18 cellular contexts compared by ENCODE assay signal in the genomic region with DNA sequence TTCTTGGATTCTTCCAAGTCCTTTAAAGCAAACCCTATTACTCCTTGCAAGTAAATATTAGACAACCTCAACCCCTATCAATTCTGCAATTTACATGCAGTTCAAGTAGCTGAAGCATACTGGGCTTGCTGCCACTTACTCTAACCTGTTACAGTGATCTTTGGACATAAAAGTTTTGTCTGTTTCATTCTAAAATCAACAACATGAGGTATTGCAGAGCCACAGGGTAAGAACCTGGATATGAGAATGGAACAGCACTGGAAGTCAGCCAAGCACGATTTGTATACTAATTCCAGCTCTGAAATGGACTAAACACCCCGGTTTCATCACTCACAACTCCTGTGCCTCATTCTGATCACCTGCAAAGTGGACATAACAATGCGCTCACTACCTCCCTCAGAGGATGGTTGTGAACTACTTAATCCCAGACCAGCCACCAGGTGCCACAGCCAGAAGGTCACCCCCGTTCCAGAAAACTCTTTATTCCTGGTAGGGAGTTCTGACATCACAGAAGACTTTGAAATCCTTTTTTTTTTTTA.
A peak's percentile ranks its signal among the peaks of the same experiment; 100 is the strongest.
DNase-seq lines count a peak whose midpoint lies in the region; ATAC-seq and TF ChIP-seq lines count a peak whose summit lies in the region.
"Had no signal": no experiment of that assay in that cellular context is flagged by ENCODE, and none has a peak within 500 bp of the region (broad histone marks: within the 10 kb centered on the region; RNA-seq: fewer than 3 reads in every experiment).

No MANE protein-coding gene starts in this region.

- H3K9me3 ChIP-seq in Loucy (ENCODE audit: insufficient read depth, low read depth, low read length): no peaks in the 10 kb centered on the region
- H3K9me3 ChIP-seq in fibroblast of lung (ENCODE audit: control insufficient read depth, insufficient read depth, low read depth, low read length): no peaks in the 10 kb centered on the region
- H3K9me3 ChIP-seq in parathyroid adenoma (ENCODE audit: control insufficient read depth, low read length): no peaks in the 10 kb centered on the region
- H3K9me3 ChIP-seq: BE2C had no signal

- no peaks in the 10 kb centered on the region for H3F3A ChIP-seq in Loucy (ENCODE audit: low read depth)

- H3K4me1 ChIP-seq in Loucy (ENCODE audit: insufficient read depth, low read length, poor library complexity, severe bottlenecking): no peaks in the 10 kb centered on the region
- no peaks in the 10 kb centered on the region for H3K4me1 ChIP-seq in fibroblast of lung (ENCODE audit: control insufficient read depth, extremely low read depth, insufficient read depth, low read length)
- peaks cover 55% of the 10 kb centered on the region for H3K4me1 ChIP-seq in parathyroid adenoma

- no peak overlapping the region for H3K9ac ChIP-seq in Loucy (ENCODE audit: low read depth, low read length, poor library complexity, severe bottlenecking)
- H3K9ac ChIP-seq in fibroblast of lung (ENCODE audit: insufficient read depth, low read length): no peak overlapping the region
- H3K9ac ChIP-seq in parathyroid adenoma: no peak overlapping the region

- no peak for ATAC-seq in HG02798 (IDR thresholded peaks at IDR 0.05; ENCODE audit: poor library complexity, unreplicated experiment)
- ATAC-seq: GM12878 had no signal

- H2AFZ ChIP-seq in Loucy (ENCODE audit: low read length): 0 out of 2 replicates have a peak overlapping the region, but pooled peaks have one; percentile 22
- H2AFZ ChIP-seq in fibroblast of lung (ENCODE audit: low read length): no peak overlapping the region
- H2AFZ ChIP-seq in parathyroid adenoma: no peak overlapping the region

- H3K27me3 ChIP-seq in Loucy (ENCODE audit: insufficient read depth, low read length, poor library complexity, severe bottlenecking) (no peaks in the 10 kb centered on the region), fibroblast of lung (ENCODE audit: control insufficient read depth, insufficient read depth, low read length) (no peaks in the 10 kb centered on the region), parathyroid adenoma (ENCODE audit: control insufficient read depth, insufficient read depth, low read length) (no peaks in the 10 kb centered on the region)
- H3K27me3 ChIP-seq: BE2C had no signal

- H3K27ac ChIP-seq in fibroblast of lung (ENCODE audit: insufficient read depth, low read length) (no peak overlapping the region), parathyroid adenoma (peak overlapping the region; percentile 15)

- H3K79me2 ChIP-seq in Loucy (ENCODE audit: insufficient read depth, low read length): no peaks in the 10 kb centered on the region
- H3K79me2 ChIP-seq in fibroblast of lung (ENCODE audit: control insufficient read depth, insufficient read depth, low read length): no peaks in the 10 kb centered on the region
- no peaks in the 10 kb centered on the region for H3K79me2 ChIP-seq in parathyroid adenoma

- H3K36me3 ChIP-seq in Loucy (ENCODE audit: insufficient read depth, low read length) (no peaks in the 10 kb centered on the region), fibroblast of lung (ENCODE audit: control insufficient read depth, insufficient read depth, low read length) (no peaks in the 10 kb centered on the region), parathyroid adenoma (ENCODE audit: control insufficient read depth, insufficient read depth, low read length) (no peaks in the 10 kb centered on the region)
- H3K36me3 ChIP-seq: BE2C had no signal

- no peaks in the 10 kb centered on the region for H3K9me2 ChIP-seq in Loucy (replicated peaks; ENCODE audit: low read depth, low read length)

- H3K4me3 ChIP-seq in Loucy (ENCODE audit: low read length, poor library complexity, severe bottlenecking) (no peak overlapping the region), fibroblast of lung (replicated peaks in 1 of 4; ENCODE audit: control extremely low read depth in 1 of 4, insufficient read depth in 1 of 4, low read depth in 3 of 4, low read length in 4 of 4) (no peak overlapping the region), parathyroid adenoma (ENCODE audit: low read depth, low read length) (no peak overlapping the region)
- H3K4me3 ChIP-seq: GM12878 had no signal

- DNase-seq in NCI-H82 (lab: John Stamatoyannopoulos, UW): peak; percentile 10
- DNase-seq in NCI-H82 treated with DMSO at 0.1 percent for 48 hours (lab: John Stamatoyannopoulos, UW; ENCODE audit: unreplicated experiment): no peak
- peak; percentile 11 to 15 for DNase-seq in fibroblast of lung (ENCODE audit: low read depth in 2 of 2)
- DNase-seq in SIG-M5 treated with dmso at 0.1 percent for 504 hours (lab: John Stamatoyannopoulos, UW; ENCODE audit: unreplicated experiment): no peak
- DNase-seq: BE2C; CD4-positive, CD25-positive, alpha-beta regulatory T cell; COR-L47; GF-D8; H9; NCI-H1417 treated with DMSO at 0.1 percent for 48 hours; NCI-H187 treated with DMSO at 0.1 percent for 48 hours; NCI-H345; NCI-H526; Right ventricle myocardium superior had no signal

- TF ChIP-seq CTCF in Loucy (conservative IDR thresholded peaks at IDR 0.05; ENCODE audit: low read length) (no peak), fibroblast of lung (conservative IDR thresholded peaks at IDR 0.05 in 1 of 2, IDR thresholded peaks at IDR 0.05 in 1 of 2; ENCODE audit: low read depth in 1 of 2, low read length in 2 of 2) (no peak), parathyroid adenoma (IDR thresholded peaks at IDR 0.05) (no peak)

- no peaks in the 10 kb centered on the region for H4K20me1 ChIP-seq in Loucy (ENCODE audit: insufficient read depth, low read length, poor library complexity, severe bottlenecking)
- no peaks in the 10 kb centered on the region for H4K20me1 ChIP-seq in fibroblast of lung (ENCODE audit: control insufficient read depth, extremely low read depth, insufficient read depth, low read length)

- H3K4me2 ChIP-seq in Loucy (ENCODE audit: low read depth, low read length, poor library complexity, severe bottlenecking) (no peak overlapping the region), fibroblast of lung (ENCODE audit: extremely low read depth, insufficient read depth, low read length) (no peak overlapping the region), parathyroid adenoma (ENCODE audit: low read length) (no peak overlapping the region)

Comparison
In these comparisons a context has a peak if more than half of its experiments do, and no peak if none do; other contexts are left out.
1. DNase-seq: peak in NCI-H82 (single experiment) and fibroblast of lung (2 of 2); none in NCI-H82 treated with DMSO at 0.1 percent for 48 hours (single experiment) and SIG-M5 treated with dmso at 0.1 percent for 504 hours (single experiment).